Comparison of ENCODE assay signal across 10 cellular contexts in genomic region chr5:151787817-151788216, GRCh38.
"Had no signal": no experiment of that assay in that cellular context is flagged by ENCODE, and none has a peak within 500 bp of the region (broad histone marks: within the 10 kb centered on the region; RNA-seq: fewer than 3 reads in every experiment).

No MANE protein-coding gene starts in this region.

- FAIRE-seq: H1, H54 had no signal

- ATAC-seq: GM23338 had no signal

- H3K4me3 Mint-ChIP-seq: GM23338, H9, HFFc6 had no signal

- H3K9me3 ChIP-seq: HAP-1 had no signal

- H3K27ac Mint-ChIP-seq: GM23338, HFFc6 had no signal

- H3K27ac ChIP-seq: GM23248 had no signal

- H2AFZ ChIP-seq: GM23248, GM23338 had no signal

- DNase-seq: GM23248, GOT3, H7, H9, HCEC 1CT, HFFc6 had no signal

- H3K9me3 Mint-ChIP-seq: GM23338, H9, HFFc6 had no signal

- H3K9ac ChIP-seq: GM23248 had no signal

- H3K4me3 ChIP-seq: GM23248, GM23338, HAP-1 had no signal

- H3K4me2 ChIP-seq: GM23338 had no signal
